ENCODE assay signal across 9 cellular contexts in the genomic region with DNA sequence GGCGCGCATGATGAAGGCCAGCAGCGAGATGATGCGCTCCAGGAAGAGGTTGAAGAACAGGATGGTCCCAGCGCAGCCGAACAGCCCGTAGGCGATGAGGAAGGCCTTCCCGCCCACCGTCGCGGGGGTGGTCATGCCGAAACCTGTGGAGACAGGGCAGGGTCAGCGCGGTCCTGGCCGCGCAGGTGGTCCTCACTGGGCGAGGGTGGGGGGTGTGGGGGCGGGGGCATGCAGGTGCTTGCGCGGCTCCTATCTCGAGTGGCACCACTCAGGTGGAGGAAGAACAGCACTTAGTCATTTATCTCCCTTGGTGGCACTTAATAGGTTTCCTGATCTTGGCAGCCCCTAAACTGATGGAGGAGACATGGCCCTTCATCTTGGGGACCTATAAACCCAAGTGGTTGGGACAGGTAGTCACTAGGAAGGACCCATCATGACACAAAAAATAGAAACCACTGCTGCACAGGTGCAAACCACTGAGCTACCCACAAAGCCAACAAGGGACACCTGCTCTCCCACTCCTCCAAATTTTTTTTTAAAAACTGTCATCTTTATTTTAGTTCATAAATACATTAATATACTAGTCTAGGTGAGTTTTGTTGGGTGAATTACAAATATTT. TPM values are rescaled to one million over a fixed set of nuclear protein-coding genes. Genes with fewer than 3 reads are reported as not detected.
DNase-seq lines count a peak whose midpoint lies in the region; TF ChIP-seq lines count a peak whose summit lies in the region.
"Had no signal": no experiment of that assay in that cellular context is flagged by ENCODE, and none has a peak within 500 bp of the region (broad histone marks: within the 10 kb centered on the region; RNA-seq: fewer than 3 reads in every experiment).

No MANE protein-coding gene starts in this region.

- H3F3A ChIP-seq in SU-DHL-6 (ENCODE audit: insufficient read depth): peaks cover 35% of the 10 kb centered on the region

- H3K27ac ChIP-seq in SU-DHL-6 (ENCODE audit: low read depth, low read length): peak overlapping the region; percentile 97
- no peak overlapping the region for H3K27ac ChIP-seq in fibroblast of lung (ENCODE audit: insufficient read depth, low read length)
- H3K27ac ChIP-seq in testis: no peak overlapping the region

- H3K36me3 Mint-ChIP-seq in activated CD4-positive, alpha-beta T cell treated with anti-CD3 and anti-CD28 coated beads, Interleukin-2, amount 10 ng/mL, durations not matched to agents 7 days and 5 days (ENCODE audit: low read depth): no peaks in the 10 kb centered on the region

- H2AFZ ChIP-seq in SU-DHL-6 (ENCODE audit: low read depth, low read length, severe bottlenecking) (peak overlapping the region; percentile 65), fibroblast of lung (ENCODE audit: low read length) (peak overlapping the region; percentile 86)

- H3K4me1 ChIP-seq in fibroblast of lung (ENCODE audit: control insufficient read depth, extremely low read depth, insufficient read depth, low read length) (peaks cover 4% of the 10 kb centered on the region), testis (no peaks in the 10 kb centered on the region)

- no peaks in the 10 kb centered on the region for H3K27me3 Mint-ChIP-seq in activated CD4-positive, alpha-beta T cell treated with anti-CD3 and anti-CD28 coated beads, Interleukin-2, amount 10 ng/mL, durations not matched to agents 7 days and 5 days

- H3K27ac Mint-ChIP-seq in activated CD4-positive, alpha-beta T cell treated with anti-CD3 and anti-CD28 coated beads, Interleukin-2, amount 10 ng/mL, durations not matched to agents 7 days and 5 days: peak overlapping the region; percentile 64

- H3K4me3 Mint-ChIP-seq in activated CD4-positive, alpha-beta T cell treated with anti-CD3 and anti-CD28 coated beads, Interleukin-2, amount 10 ng/mL, durations not matched to agents 7 days and 5 days: peak overlapping the region; percentile 68

- no peak for DNase-seq in activated CD4-positive, alpha-beta T cell treated with anti-CD3 and anti-CD28 coated beads, Interleukin-2, amount 10 ng/mL, durations not matched to agents 7 days and 5 days
- DNase-seq in activated CD4-positive, alpha-beta T cell treated with anti-CD3 and anti-CD28 coated beads, Interleukin-2, amount 50 U/mL, for 1 hour: no peak
- DNase-seq in fibroblast of lung (ENCODE audit: low read depth in 2 of 2): no peak
- DNase-seq in testis: no peak
- no peak for DNase-seq in amniotic stem cell (lab: John Stamatoyannopoulos, UW)
- DNase-seq in GM13976 (ENCODE audit: low spot score): no peak
- no peak for DNase-seq in SIG-M5 treated with dmso at 0.1 percent for 504 hours (lab: John Stamatoyannopoulos, UW; ENCODE audit: unreplicated experiment)
- DNase-seq: Calu3 had no signal

- peak overlapping the region; percentile 80 for H3K9ac ChIP-seq in SU-DHL-6 (ENCODE audit: low read length)
- H3K9ac ChIP-seq in fibroblast of lung (ENCODE audit: insufficient read depth, low read length): no peak overlapping the region

- no peaks in the 10 kb centered on the region for H3K9me3 Mint-ChIP-seq in activated CD4-positive, alpha-beta T cell treated with anti-CD3 and anti-CD28 coated beads, Interleukin-2, amount 10 ng/mL, durations not matched to agents 7 days and 5 days

- no peaks in the 10 kb centered on the region for H3K9me3 ChIP-seq in SU-DHL-6 (ENCODE audit: insufficient read depth, low read length)
- no peaks in the 10 kb centered on the region for H3K9me3 ChIP-seq in fibroblast of lung (ENCODE audit: control insufficient read depth, insufficient read depth, low read depth, low read length)
- H3K9me3 ChIP-seq in testis: no peaks in the 10 kb centered on the region

- no peaks in the 10 kb centered on the region for H3K27me3 ChIP-seq in SU-DHL-6 (ENCODE audit: low read length)
- H3K27me3 ChIP-seq in fibroblast of lung (ENCODE audit: control insufficient read depth, insufficient read depth, low read length): peaks cover 18% of the 10 kb centered on the region
- no peaks in the 10 kb centered on the region for H3K27me3 ChIP-seq in testis

- H3K4me2 ChIP-seq in SU-DHL-6 (ENCODE audit: low read depth, low read length, poor library complexity, severe bottlenecking) (peak overlapping the region; percentile 99), fibroblast of lung (ENCODE audit: extremely low read depth, insufficient read depth, low read length) (peak overlapping the region; percentile 89)

- 21 to 31% methylated on average over 3 to 22 of the region's 22 CpGs for WGBS in testis, 2 donors

- H4K20me1 ChIP-seq in SU-DHL-6 (ENCODE audit: low read depth, low read length): no peaks in the 10 kb centered on the region
- no peaks in the 10 kb centered on the region for H4K20me1 ChIP-seq in fibroblast of lung (ENCODE audit: control insufficient read depth, extremely low read depth, insufficient read depth, low read length)

- in situ Hi-C loops in GM13976 (cut with MboI; ENCODE audit: low sequenced_read_pairs, unreplicated experiment): no loop called here

- TF ChIP-seq CTCF in SU-DHL-6 (IDR thresholded peaks at IDR 0.05; ENCODE audit: insufficient read depth, low read length, poor library complexity, severe bottlenecking) (no peak), fibroblast of lung (conservative IDR thresholded peaks at IDR 0.05 in 1 of 2, IDR thresholded peaks at IDR 0.05 in 1 of 2; ENCODE audit: low read depth in 1 of 2, low read length in 2 of 2) (no peak), testis (IDR thresholded peaks at IDR 0.05) (no peak), GM13976 (IDR thresholded peaks at IDR 0.05; ENCODE audit: borderline replicate concordance, control extremely low read depth, extremely low read depth, insufficient read depth, missing control alignments) (no peak)

- H3K79me2 ChIP-seq in SU-DHL-6 (ENCODE audit: insufficient read depth, low read length) (no peaks in the 10 kb centered on the region; the same call in 1 of the 2 replicates), fibroblast of lung (ENCODE audit: control insufficient read depth, insufficient read depth, low read length) (no peaks in the 10 kb centered on the region)

- intact Hi-C loops in testis (cut with DNase I; ENCODE audit: low total_unique reads): no loop called here

- peaks cover 30% of the 10 kb centered on the region for H3K4me1 Mint-ChIP-seq in activated CD4-positive, alpha-beta T cell treated with anti-CD3 and anti-CD28 coated beads, Interleukin-2, amount 10 ng/mL, durations not matched to agents 7 days and 5 days

- H3K4me3 ChIP-seq in SU-DHL-6 (ENCODE audit: insufficient read depth, low read length, poor library complexity, severe bottlenecking) (peak overlapping the region; percentile 74), fibroblast of lung (replicated peaks in 1 of 4; ENCODE audit: control extremely low read depth in 1 of 4, insufficient read depth in 1 of 4, low read depth in 3 of 4, low read length in 4 of 4) (peak overlapping the region in 3 of 4 experiments; percentile 34 to 48 (median 35)), testis (peak overlapping the region; percentile 44 to 54)

- TF ChIP-seq POLR2A in testis (IDR thresholded peaks at IDR 0.05): no peak

- CTCF ChIA-PET in activated CD4-positive, alpha-beta T cell treated with anti-CD3 and anti-CD28 coated beads, Interleukin-2, amount 10 ng/mL, durations not matched to agents 7 days and 5 days (lab: Charles Lee): interaction anchor here (0.7 to 3.3 kb wide), 4 partner anchors 10 to 246 kb away, joined by 3 to 19 read pairs (median 3); no protein-coding TSS in a partner anchor

- POLR2A ChIA-PET in activated CD4-positive, alpha-beta T cell treated with anti-CD3 and anti-CD28 coated beads, Interleukin-2, amount 10 ng/mL, durations not matched to agents 7 days and 5 days (lab: Charles Lee): no interaction called here

- H3K36me3 ChIP-seq in SU-DHL-6 (ENCODE audit: low read length): peaks cover 5% of the 10 kb centered on the region; the same call in 1 of the 2 replicates
- no peaks in the 10 kb centered on the region for H3K36me3 ChIP-seq in fibroblast of lung (ENCODE audit: control insufficient read depth, insufficient read depth, low read length)
- no peaks in the 10 kb centered on the region for H3K36me3 ChIP-seq in testis (ENCODE audit: low read depth, missing control alignments)

- no peaks in the 10 kb centered on the region for H3K9me2 ChIP-seq in SU-DHL-6 (replicated peaks; ENCODE audit: insufficient read depth, low read length)

RNA-seq across cellular contexts. Expression of a gene that starts 49.0 kb away (rescaled TPM):
- total RNA-seq in activated CD4-positive, alpha-beta T cell treated with anti-CD3 and anti-CD28 coated beads, Interleukin-2, amount 10 ng/mL, durations not matched to agents 7 days and 5 days: under 1 TPM; 0.12 TPM
- total RNA-seq in fibroblast of lung (under 0.01 and 0.26 TPM in 2 replicates), testis (1 to 10 TPM; 1.1 to 1.4 TPM)
- polyA plus RNA-seq in fibroblast of lung (0.01 TPM in 1 of 2 replicates, not detected in the other), testis (ENCODE audit: insufficient read depth, low read depth, low replicate concordance) (0.69 TPM)
- not detected in 2 replicates for polyA plus RNA-seq in fibroblast of lung (2012)
- not detected in 2 replicates for polyA minus RNA-seq in fibroblast of lung (ENCODE audit: low replicate concordance)
- total RNA-seq: Calu3 had no signal
